Comparison of ENCODE assay signal across 1 cellular context in genomic region chr3:196569003-196569516, GRCh38.
TF ChIP-seq lines count a peak whose summit lies in the region.

No MANE protein-coding gene starts in this region.

TF ChIP-seq in endothelial cell of umbilical vein, 7 proteins besides CTCF, POLR2A, EP300 and RAD21 (continued from another document):
- TF ChIP-seq, protein P1, sequence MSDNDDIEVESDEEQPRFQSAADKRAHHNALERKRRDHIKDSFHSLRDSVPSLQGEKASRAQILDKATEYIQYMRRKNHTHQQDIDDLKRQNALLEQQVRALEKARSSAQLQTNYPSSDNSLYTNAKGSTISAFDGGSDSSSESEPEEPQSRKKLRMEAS (IDR thresholded peaks at IDR 0.05; ENCODE audit: insufficient read depth, insufficient read length), result no peak
